8 cellular contexts compared by ENCODE assay signal in genomic region chr3:194688207-194688711, GRCh38. TPM values are rescaled to one million over a fixed set of nuclear protein-coding genes. Genes with fewer than 3 reads are reported as not detected.
DNase-seq lines count a peak whose midpoint lies in the region; ATAC-seq lines count a peak whose summit lies in the region.

No MANE protein-coding gene starts in this region.

- peak overlapping the region; percentile 31 for H3K9ac ChIP-seq in iPS-18a (ENCODE audit: low read length)

- H3K9me3 ChIP-seq in iPS-18a (ENCODE audit: control insufficient read depth, low read depth, low read length), result no peaks in the 10 kb centered on the region

- no peak for ATAC-seq in activated CD8-positive, alpha-beta memory T cell treated with anti-CD3 and anti-CD28 coated beads, Interleukin-2, amount 10 ng/mL, durations not matched to agents 7 days and 5 days
- peak; percentile 17 for ATAC-seq in HG03521 (IDR thresholded peaks at IDR 0.05; ENCODE audit: unreplicated experiment)
- peak; percentile 42 to 54 for ATAC-seq in stimulated activated naive B cell treated with anti-CD40 and anti-IgM and Interleukin-4, amounts not matched to agents 10 μg/mL and 1 μg/mL and 100 μg/mL, for 72 hours (replicated peaks)
- no peak for ATAC-seq in HG03039 (IDR thresholded peaks at IDR 0.05; ENCODE audit: unreplicated experiment)

- peaks cover 8% of the 10 kb centered on the region for H3K4me1 ChIP-seq in iPS-18a (ENCODE audit: control insufficient read depth, low read depth, low read length)

- H3K36me3 ChIP-seq in iPS-18a (ENCODE audit: control insufficient read depth, low read depth, low read length), result no peaks in the 10 kb centered on the region

- no peak overlapping the region for H3K27ac ChIP-seq in iPS-18a (ENCODE audit: low read length)

- CTCF ChIA-PET in activated CD8-positive, alpha-beta memory T cell treated with anti-CD3 and anti-CD28 coated beads, Interleukin-2, amount 10 ng/mL, durations not matched to agents 7 days and 5 days (lab: Charles Lee), result interaction anchor here (0.7 to 6.7 kb wide), 15 partner anchors 17 to 582 kb away, joined by 3 to 80 read pairs (median 4); partner anchors contain the start of genes LSG1, TMEM44 and XXYLT1

- peak overlapping the region; percentile 72 for H3K4me3 Mint-ChIP-seq in activated CD8-positive, alpha-beta memory T cell treated with anti-CD3 and anti-CD28 coated beads, Interleukin-2, amount 10 ng/mL, durations not matched to agents 7 days and 5 days
- H3K4me3 Mint-ChIP-seq in activated naive CD8-positive, alpha-beta T cell treated with anti-CD3 and anti-CD28 coated beads for 36 hours, result peak overlapping the region; percentile 54
- peak overlapping the region; percentile 73 to 95 for H3K4me3 Mint-ChIP-seq in stimulated activated naive B cell treated with anti-CD40 and anti-IgM and Interleukin-4, amounts not matched to agents 10 μg/mL and 1 μg/mL and 100 μg/mL, for 72 hours

- H3K27me3 Mint-ChIP-seq in activated CD8-positive, alpha-beta memory T cell treated with anti-CD3 and anti-CD28 coated beads, Interleukin-2, amount 10 ng/mL, durations not matched to agents 7 days and 5 days, result peaks cover 49% of the 10 kb centered on the region
- peaks cover 30% of the 10 kb centered on the region for H3K27me3 Mint-ChIP-seq in activated naive CD8-positive, alpha-beta T cell treated with anti-CD3 and anti-CD28 coated beads for 36 hours
- H3K27me3 Mint-ChIP-seq in stimulated activated naive B cell treated with anti-CD40 and anti-IgM and Interleukin-4, amounts not matched to agents 10 μg/mL and 1 μg/mL and 100 μg/mL, for 72 hours, result no peaks in the 10 kb centered on the region

- no peak overlapping the region for H3K27ac Mint-ChIP-seq in activated CD8-positive, alpha-beta memory T cell treated with anti-CD3 and anti-CD28 coated beads, Interleukin-2, amount 10 ng/mL, durations not matched to agents 7 days and 5 days
- no peak overlapping the region for H3K27ac Mint-ChIP-seq in activated naive CD8-positive, alpha-beta T cell treated with anti-CD3 and anti-CD28 coated beads for 36 hours
- peak overlapping the region; percentile 82 for H3K27ac Mint-ChIP-seq in stimulated activated naive B cell treated with anti-CD40 and anti-IgM and Interleukin-4, amounts not matched to agents 10 μg/mL and 1 μg/mL and 100 μg/mL, for 72 hours

- peak overlapping the region; percentile 78 for H3K4me3 ChIP-seq in iPS-18a (ENCODE audit: low read length)

- DNase-seq in activated CD8-positive, alpha-beta memory T cell treated with anti-CD3 and anti-CD28 coated beads, Interleukin-2, amount 10 ng/mL, durations not matched to agents 7 days and 5 days, result peak; percentile 44
- DNase-seq in activated CD8-positive, alpha-beta memory T cell treated with anti-CD3 and anti-CD28 coated beads for 24 hours, result no peak
- peak; percentile 11 for DNase-seq in activated naive CD8-positive, alpha-beta T cell treated with anti-CD3 and anti-CD28 coated beads for 36 hours
- DNase-seq in stimulated activated naive B cell treated with anti-CD40 and anti-IgM and Interleukin-4, amounts not matched to agents 10 μg/mL and 1 μg/mL and 100 μg/mL, for 72 hours, result peak; percentile 51
- no peak for DNase-seq in DMS153 (lab: John Stamatoyannopoulos, UW)

- H3K4me1 Mint-ChIP-seq in activated CD8-positive, alpha-beta memory T cell treated with anti-CD3 and anti-CD28 coated beads, Interleukin-2, amount 10 ng/mL, durations not matched to agents 7 days and 5 days, result peaks cover 47% of the 10 kb centered on the region
- H3K4me1 Mint-ChIP-seq in activated naive CD8-positive, alpha-beta T cell treated with anti-CD3 and anti-CD28 coated beads for 36 hours, result peaks cover 45% of the 10 kb centered on the region
- H3K4me1 Mint-ChIP-seq in stimulated activated naive B cell treated with anti-CD40 and anti-IgM and Interleukin-4, amounts not matched to agents 10 μg/mL and 1 μg/mL and 100 μg/mL, for 72 hours, result peaks cover 52 to 90% of the 10 kb centered on the region in 2 donors

- no peaks in the 10 kb centered on the region for H3K9me3 Mint-ChIP-seq in activated CD8-positive, alpha-beta memory T cell treated with anti-CD3 and anti-CD28 coated beads, Interleukin-2, amount 10 ng/mL, durations not matched to agents 7 days and 5 days (ENCODE audit: low read depth)
- no peaks in the 10 kb centered on the region for H3K9me3 Mint-ChIP-seq in activated naive CD8-positive, alpha-beta T cell treated with anti-CD3 and anti-CD28 coated beads for 36 hours
- peaks cover 0 to 4% of the 10 kb centered on the region in 2 donors for H3K9me3 Mint-ChIP-seq in stimulated activated naive B cell treated with anti-CD40 and anti-IgM and Interleukin-4, amounts not matched to agents 10 μg/mL and 1 μg/mL and 100 μg/mL, for 72 hours

- H3K36me3 Mint-ChIP-seq in activated CD8-positive, alpha-beta memory T cell treated with anti-CD3 and anti-CD28 coated beads, Interleukin-2, amount 10 ng/mL, durations not matched to agents 7 days and 5 days, result no peaks in the 10 kb centered on the region
- no peaks in the 10 kb centered on the region for H3K36me3 Mint-ChIP-seq in activated naive CD8-positive, alpha-beta T cell treated with anti-CD3 and anti-CD28 coated beads for 36 hours
- H3K36me3 Mint-ChIP-seq in stimulated activated naive B cell treated with anti-CD40 and anti-IgM and Interleukin-4, amounts not matched to agents 10 μg/mL and 1 μg/mL and 100 μg/mL, for 72 hours, result peaks cover 0 to 2% of the 10 kb centered on the region in 2 donors

- peaks cover 36% of the 10 kb centered on the region for H3K27me3 ChIP-seq in iPS-18a (ENCODE audit: control insufficient read depth, insufficient read depth, low read length)

RNA-seq across cellular contexts. Expression of gene FAM43A, which starts 2.6 kb away (rescaled TPM):
- total RNA-seq in activated CD8-positive, alpha-beta memory T cell treated with anti-CD3 and anti-CD28 coated beads, Interleukin-2, amount 10 ng/mL, durations not matched to agents 7 days and 5 days, result 10 to 100 TPM in 1 of 2 experiments, 1 to 10 TPM in 1; 1.6 to 10.0 TPM
- total RNA-seq in activated naive CD8-positive, alpha-beta T cell treated with anti-CD3 and anti-CD28 coated beads for 36 hours, result 1 to 10 TPM; 3.8 to 4.1 TPM

RNA-seq across cellular contexts. Expression of gene LSG1, which starts 16.3 kb away (rescaled TPM):
- total RNA-seq in activated CD8-positive, alpha-beta memory T cell treated with anti-CD3 and anti-CD28 coated beads, Interleukin-2, amount 10 ng/mL, durations not matched to agents 7 days and 5 days, result 10 to 100 TPM; 42.8 to 58.7 TPM
- 10 to 100 TPM; 50.6 to 56.6 TPM for total RNA-seq in activated naive CD8-positive, alpha-beta T cell treated with anti-CD3 and anti-CD28 coated beads for 36 hours

RNA-seq across cellular contexts. Expression of gene TMEM44, which starts 55.0 kb away (rescaled TPM):
- total RNA-seq in activated CD8-positive, alpha-beta memory T cell treated with anti-CD3 and anti-CD28 coated beads, Interleukin-2, amount 10 ng/mL, durations not matched to agents 7 days and 5 days, result 10 to 100 TPM; 15.3 to 15.9 TPM
- total RNA-seq in activated naive CD8-positive, alpha-beta T cell treated with anti-CD3 and anti-CD28 coated beads for 36 hours, result 1 to 10 TPM; 3.0 to 4.4 TPM

Comparison
In these comparisons a context has a peak if more than half of its experiments do, and no peak if none do; other contexts are left out.
1. DNase-seq: peak in activated CD8-positive, alpha-beta memory T cell treated with anti-CD3 and anti-CD28 coated beads, Interleukin-2, amount 10 ng/mL, durations not matched to agents 7 days and 5 days (single experiment), activated naive CD8-positive, alpha-beta T cell treated with anti-CD3 and anti-CD28 coated beads for 36 hours (single experiment) and stimulated activated naive B cell treated with anti-CD40 and anti-IgM and Interleukin-4, amounts not matched to agents 10 μg/mL and 1 μg/mL and 100 μg/mL, for 72 hours (single experiment); none in activated CD8-positive, alpha-beta memory T cell treated with anti-CD3 and anti-CD28 coated beads for 24 hours (single experiment) and DMS153 (single experiment).
2. ATAC-seq: peak in HG03521 (single experiment) and stimulated activated naive B cell treated with anti-CD40 and anti-IgM and Interleukin-4, amounts not matched to agents 10 μg/mL and 1 μg/mL and 100 μg/mL, for 72 hours (2 of 2); none in activated CD8-positive, alpha-beta memory T cell treated with anti-CD3 and anti-CD28 coated beads, Interleukin-2, amount 10 ng/mL, durations not matched to agents 7 days and 5 days (single experiment) and HG03039 (single experiment).
3. Peak in every context shown above with its lines, with median percentiles within 50 percentile points of each other: H3K4me3 Mint-ChIP-seq.